ENCODE assay signal across 12 cellular contexts in the genomic region with DNA sequence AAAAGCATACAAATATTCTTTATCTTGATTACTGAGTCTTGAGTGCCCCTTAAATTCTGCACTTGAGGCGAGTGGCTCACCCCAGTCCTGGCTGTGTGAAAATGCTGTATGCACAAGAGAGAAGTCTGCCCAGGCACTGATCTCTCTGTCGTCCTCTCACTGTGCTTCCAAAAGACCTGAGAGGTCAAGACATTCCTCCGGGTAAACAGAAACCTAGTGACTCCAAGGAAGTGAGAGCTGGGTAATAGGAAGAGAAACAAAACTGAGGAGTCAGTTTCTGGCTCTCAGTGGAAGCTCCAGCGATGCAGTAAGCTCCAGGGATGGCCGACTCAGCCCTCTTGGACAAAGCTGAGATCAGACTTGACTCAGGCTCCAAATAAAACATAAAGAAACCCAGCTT.
A peak's percentile ranks its signal among the peaks of the same experiment; 100 is the strongest.
DNase-seq lines count a peak whose midpoint lies in the region; ATAC-seq and TF ChIP-seq lines count a peak whose summit lies in the region.
"Had no signal": no experiment of that assay in that cellular context is flagged by ENCODE, and none has a peak within 500 bp of the region (broad histone marks: within the 10 kb centered on the region; RNA-seq: fewer than 3 reads in every experiment).

No MANE protein-coding gene starts in this region.

- H3K27ac ChIP-seq in right atrium auricular region (peak overlapping the region in 1 of 2 donors; percentile 32), upper lobe of right lung (peak overlapping the region; percentile 60)

- intact Hi-C loops in Right ventricle myocardium superior (cut with DNase I) (no loop called here), upper lobe of right lung (cut with DNase I) (no loop called here)

- H3K4me1 ChIP-seq in right atrium auricular region (peaks cover 0 to 40% of the 10 kb centered on the region in 2 donors), upper lobe of right lung (peaks cover 42% of the 10 kb centered on the region)

- no peaks in the 10 kb centered on the region for H3K36me3 ChIP-seq in right atrium auricular region
- no peaks in the 10 kb centered on the region for H3K36me3 ChIP-seq in upper lobe of right lung

- H3K4me3 ChIP-seq in right atrium auricular region (no peak overlapping the region), upper lobe of right lung (no peak overlapping the region)

- H3K9me3 ChIP-seq in right atrium auricular region: no peaks in the 10 kb centered on the region
- no peaks in the 10 kb centered on the region for H3K9me3 ChIP-seq in upper lobe of right lung

- peak; percentile 52 for DNase-seq in Right ventricle myocardium superior
- no peak for DNase-seq in right atrium auricular region (ENCODE audit: low spot score)
- peak; percentile 45 for DNase-seq in astrocyte of the hippocampus (ENCODE audit: low read depth, low spot score)
- peak; percentile 33 for DNase-seq in kidney glomerular epithelial cell (lab: John Stamatoyannopoulos, UW)
- peak; percentile 65 for DNase-seq in upper lobe of right lung
- DNase-seq: activated T-cell treated with anti-CD3 and anti-CD28 coated beads for 4 hours, Karpas-422, NCI-H524 treated with DMSO at 0.1 percent for 48 hours, T-helper 1 cell had no signal

- peak; percentile 45 for ATAC-seq in Right ventricle myocardium superior (ENCODE audit: poor library complexity)
- ATAC-seq in upper lobe of right lung: peak; percentile 93
- ATAC-seq in GM21717 (IDR thresholded peaks at IDR 0.05; ENCODE audit: unreplicated experiment): no peak
- ATAC-seq in HG03439 (IDR thresholded peaks at IDR 0.05; ENCODE audit: unreplicated experiment): no peak
- ATAC-seq in HG03175 (IDR thresholded peaks at IDR 0.05; ENCODE audit: unreplicated experiment): no peak

- H3K27me3 ChIP-seq in right atrium auricular region: no peaks in the 10 kb centered on the region
- H3K27me3 ChIP-seq in upper lobe of right lung: no peaks in the 10 kb centered on the region

- TF ChIP-seq CTCF in right atrium auricular region (IDR thresholded peaks at IDR 0.05) (no peak), upper lobe of right lung (IDR thresholded peaks at IDR 0.05) (no peak)

Comparison
In these comparisons a context has a peak if more than half of its experiments do, and no peak if none do; other contexts are left out.
1. ATAC-seq: peak in Right ventricle myocardium superior (single experiment) and upper lobe of right lung (single experiment); none in GM21717 (single experiment), HG03439 (single experiment) and HG03175 (single experiment).